Comparison of ENCODE assay signal across 13 cellular contexts in the genomic region with DNA sequence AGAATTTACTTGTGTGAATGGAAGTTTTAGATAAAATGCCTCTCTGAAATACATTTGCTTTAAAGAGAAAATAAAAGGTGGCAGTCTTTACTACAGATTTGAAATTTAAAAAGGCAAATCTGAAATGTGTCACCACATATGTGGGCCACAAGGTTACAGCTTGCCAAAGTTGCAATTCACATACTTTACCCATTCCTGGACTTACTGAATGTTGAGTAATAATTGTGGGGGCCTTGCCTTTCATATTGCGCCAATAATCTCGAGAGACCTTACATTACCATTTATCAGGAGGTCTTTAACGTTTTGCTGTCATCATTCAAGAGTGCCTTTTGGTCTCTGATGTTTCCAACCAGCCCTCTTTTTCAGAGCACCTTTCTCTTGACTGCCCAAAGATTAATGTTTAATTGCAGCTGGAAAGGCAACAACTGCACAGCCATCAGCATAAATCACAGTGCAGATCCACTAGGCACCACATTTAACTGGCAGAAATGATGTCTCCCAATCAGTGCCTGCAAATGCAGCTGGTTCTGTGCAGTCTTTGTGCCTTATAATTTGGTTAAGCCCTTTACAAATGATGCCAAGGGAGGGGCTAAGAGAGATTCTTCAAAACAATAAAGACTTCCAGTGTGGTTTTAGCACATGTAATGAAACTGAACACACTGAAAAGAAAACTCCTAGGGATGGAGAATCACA.
DNase-seq lines count a peak whose midpoint lies in the region; ATAC-seq, FAIRE-seq and TF ChIP-seq lines count a peak whose summit lies in the region.
"Had no signal": no experiment of that assay in that cellular context is flagged by ENCODE, and none has a peak within 500 bp of the region (broad histone marks: within the 10 kb centered on the region; RNA-seq: fewer than 3 reads in every experiment).

No MANE protein-coding gene starts in this region.

- no peak overlapping the region for H2AFZ ChIP-seq in neuronal stem cell (ENCODE audit: low read length)

- no peaks in the 10 kb centered on the region for H3K79me1 ChIP-seq in neuronal stem cell (ENCODE audit: low read depth, low read length)

- no peaks in the 10 kb centered on the region for H3K36me3 ChIP-seq in neuronal stem cell (replicated peaks in 1 of 2; ENCODE audit: control insufficient read depth in 2 of 2, insufficient read depth in 2 of 2, low read length in 2 of 2)
- H3K36me3 ChIP-seq: esophagus muscularis mucosa had no signal

- H2BK120ac ChIP-seq in neuronal stem cell (ENCODE audit: low read depth, low read length): no peak overlapping the region

- no peak overlapping the region for H2BK15ac ChIP-seq in neuronal stem cell (ENCODE audit: low read length)

- H3K4me3 ChIP-seq in fibroblast of villous mesenchyme (ENCODE audit: low read depth, low read length) (no peak overlapping the region), neuronal stem cell (ENCODE audit: low read length in 2 of 2) (no peak overlapping the region)
- H3K4me3 ChIP-seq: esophagus muscularis mucosa had no signal

- TF ChIP-seq CTCF in fibroblast of villous mesenchyme (IDR thresholded peaks at IDR 0.05; ENCODE audit: insufficient read depth, low read depth, low read length): no peak

- peaks cover 5 to 7% of the 10 kb centered on the region in 2 donors for H3K4me1 ChIP-seq in neuronal stem cell (ENCODE audit: control insufficient read depth in 2 of 2, insufficient read depth in 1 of 2, low read depth in 1 of 2, low read length in 2 of 2)

- no peak overlapping the region for H2BK5ac ChIP-seq in neuronal stem cell (ENCODE audit: low read length)

- no peak overlapping the region for H2BK12ac ChIP-seq in neuronal stem cell (ENCODE audit: low read length)

- H3K4ac ChIP-seq in neuronal stem cell (ENCODE audit: low read length): no peak overlapping the region

- H3K14ac ChIP-seq in neuronal stem cell (ENCODE audit: low read length): no peak overlapping the region

- ATAC-seq in SK-N-SH treated with all-trans-retinoic acid at 6 μM for 48 hours (peak; percentile 83), GM18858 (IDR thresholded peaks at IDR 0.05; ENCODE audit: unreplicated experiment) (no peak), HG03439 (IDR thresholded peaks at IDR 0.05; ENCODE audit: unreplicated experiment) (no peak)
- ATAC-seq: activated CD4-positive, alpha-beta T cell treated with anti-CD3 and anti-CD28 coated beads for 36 hours; stimulated activated memory B cell treated with anti-CD40 and anti-IgM and Interleukin-4, amounts not matched to agents 10 μg/mL and 1 μg/mL and 100 μg/mL, for 72 hours had no signal

- peaks cover 0 to 2% of the 10 kb centered on the region in 2 donors for H3K9me3 ChIP-seq in neuronal stem cell (replicated peaks in 1 of 2; ENCODE audit: control insufficient read depth in 2 of 2, insufficient read depth in 1 of 2, low read depth in 1 of 2, low read length in 2 of 2)
- H3K9me3 ChIP-seq: esophagus muscularis mucosa had no signal

- peak; percentile 24 for FAIRE-seq in GM12892 (lab: Jason Lieb, UNC)

- H4K91ac ChIP-seq in neuronal stem cell (ENCODE audit: low read depth, low read length, poor library complexity): no peak overlapping the region

- DNase-seq in GM12892 (ENCODE audit: insufficient read length): no peak
- peak; percentile 75 for DNase-seq in fibroblast of villous mesenchyme (ENCODE audit: low read depth)
- DNase-seq in stromal cell of bone marrow (ENCODE audit: low read depth): peak; percentile 72
- no peak for DNase-seq in neuronal stem cell (ENCODE audit: low spot score)
- DNase-seq: activated CD4-positive, alpha-beta T cell treated with anti-CD3 and anti-CD28 coated beads for 36 hours; activated effector memory CD4-positive, alpha-beta T cell treated with Interleukin-2 at 50 U/mL for 16 hours; DMS53; NCI-H1694 treated with DMSO at 0.1 percent for 48 hours had no signal

- no CpG with 5 or more reads among the region's 3 CpGs for WGBS in neuronal stem cell (ENCODE audit: extremely low coverage in 2 of 2, insufficient read length in 2 of 2, insufficient replicate concordance in 1 of 2), 2 donors

- no peak overlapping the region for H3K4me2 ChIP-seq in neuronal stem cell (ENCODE audit: insufficient read depth, low read length, poor library complexity, severe bottlenecking)

- no peak overlapping the region for H3K27ac ChIP-seq in neuronal stem cell (replicated peaks; ENCODE audit: low read length)
- H3K27ac ChIP-seq: esophagus muscularis mucosa had no signal

- no peak overlapping the region for H3K18ac ChIP-seq in neuronal stem cell (ENCODE audit: low read length)

- no peak for TF ChIP-seq POLR2A in GM12892 (IDR thresholded peaks at IDR 0.05; ENCODE audit: low read depth, low read length)

- no peak overlapping the region for H3K9ac ChIP-seq in neuronal stem cell (ENCODE audit: low read depth, low read length, poor library complexity)

- no peaks in the 10 kb centered on the region for H3K27me3 ChIP-seq in neuronal stem cell (ENCODE audit: control insufficient read depth in 3 of 3, insufficient read depth in 3 of 3, low read depth in 1 of 3, low read length in 3 of 3)
- H3K27me3 ChIP-seq: esophagus muscularis mucosa had no signal

- no peak overlapping the region for H4K8ac ChIP-seq in neuronal stem cell (ENCODE audit: low read depth, low read length)

- H3K23ac ChIP-seq in neuronal stem cell (ENCODE audit: low read depth, low read length, poor library complexity): no peak overlapping the region

- no peak overlapping the region for H2AK5ac ChIP-seq in neuronal stem cell (ENCODE audit: low read depth, low read length)

TF ChIP-seq in SK-N-SH treated with all-trans-retinoic acid at 6 μM for 48 hours, 23 proteins besides CTCF, POLR2A, EP300 and RAD21:
- peak; percentile 79 for TF ChIP-seq ISL1 (CRISPR knock-in tag; IDR thresholded peaks at IDR 0.05)
- TF ChIP-seq ESRRG (CRISPR knock-in tag; IDR thresholded peaks at IDR 0.05): no peak
- TF ChIP-seq, protein P1, sequence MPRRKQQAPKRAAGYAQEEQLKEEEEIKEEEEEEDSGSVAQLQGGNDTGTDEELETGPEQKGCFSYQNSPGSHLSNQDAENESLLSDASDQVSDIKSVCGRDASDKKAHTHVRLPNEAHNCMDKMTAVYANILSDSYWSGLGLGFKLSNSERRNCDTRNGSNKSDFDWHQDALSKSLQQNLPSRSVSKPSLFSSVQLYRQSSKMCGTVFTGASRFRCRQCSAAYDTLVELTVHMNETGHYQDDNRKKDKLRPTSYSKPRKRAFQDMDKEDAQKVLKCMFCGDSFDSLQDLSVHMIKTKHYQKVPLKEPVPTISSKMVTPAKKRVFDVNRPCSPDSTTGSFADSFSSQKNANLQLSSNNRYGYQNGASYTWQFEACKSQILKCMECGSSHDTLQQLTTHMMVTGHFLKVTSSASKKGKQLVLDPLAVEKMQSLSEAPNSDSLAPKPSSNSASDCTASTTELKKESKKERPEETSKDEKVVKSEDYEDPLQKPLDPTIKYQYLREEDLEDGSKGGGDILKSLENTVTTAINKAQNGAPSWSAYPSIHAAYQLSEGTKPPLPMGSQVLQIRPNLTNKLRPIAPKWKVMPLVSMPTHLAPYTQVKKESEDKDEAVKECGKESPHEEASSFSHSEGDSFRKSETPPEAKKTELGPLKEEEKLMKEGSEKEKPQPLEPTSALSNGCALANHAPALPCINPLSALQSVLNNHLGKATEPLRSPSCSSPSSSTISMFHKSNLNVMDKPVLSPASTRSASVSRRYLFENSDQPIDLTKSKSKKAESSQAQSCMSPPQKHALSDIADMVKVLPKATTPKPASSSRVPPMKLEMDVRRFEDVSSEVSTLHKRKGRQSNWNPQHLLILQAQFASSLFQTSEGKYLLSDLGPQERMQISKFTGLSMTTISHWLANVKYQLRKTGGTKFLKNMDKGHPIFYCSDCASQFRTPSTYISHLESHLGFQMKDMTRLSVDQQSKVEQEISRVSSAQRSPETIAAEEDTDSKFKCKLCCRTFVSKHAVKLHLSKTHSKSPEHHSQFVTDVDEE (CRISPR knock-in tag; IDR thresholded peaks at IDR 0.05): no peak

Comparison
In these comparisons a context has a peak if more than half of its experiments do, and no peak if none do; other contexts are left out.
1. DNase-seq: peak in fibroblast of villous mesenchyme (single experiment) and stromal cell of bone marrow (single experiment); none in GM12892 (single experiment) and neuronal stem cell (single experiment).